ENCODE assay signal across 24 cellular contexts in the genomic region with DNA sequence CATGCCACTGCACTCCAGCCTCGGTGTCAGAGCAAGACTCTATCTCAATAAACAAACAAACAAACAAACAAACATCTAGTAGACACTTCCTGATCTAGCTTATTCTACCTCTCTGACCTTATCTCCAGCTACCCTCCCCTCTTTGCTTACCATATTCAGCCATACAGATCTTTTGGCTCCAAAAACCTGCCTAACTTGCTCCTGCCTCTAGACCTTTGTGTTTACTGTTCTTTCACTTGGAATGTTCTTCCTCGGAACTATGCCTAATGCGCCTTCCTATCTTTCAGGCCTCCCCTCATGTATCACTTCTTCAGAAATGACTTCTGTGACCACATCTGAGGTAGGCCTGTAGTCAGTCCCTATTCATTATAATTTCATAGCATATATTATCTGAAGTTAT. TPM values are rescaled to one million over a fixed set of nuclear protein-coding genes. Genes with fewer than 3 reads are reported as not detected.
"Had no signal": no experiment of that assay in that cellular context is flagged by ENCODE, and none has a peak within 500 bp of the region (broad histone marks: within the 10 kb centered on the region; RNA-seq: fewer than 3 reads in every experiment).

No MANE protein-coding gene starts in this region.

- H3K4me3 ChIP-seq: ascending aorta, SJSA1 had no signal

- ATAC-seq: activated CD8-positive, alpha-beta memory T cell treated with anti-CD3 and anti-CD28 coated beads, Interleukin-2, amount 10 ng/mL, durations not matched to agents 7 days and 5 days; activated naive CD8-positive, alpha-beta T cell treated with anti-CD3 and anti-CD28 coated beads, Interleukin-2, amount 50 U/mL, for 24 hours; SK-N-SH treated with all-trans-retinoic acid at 6 μM for 48 hours had no signal

- H3K27ac ChIP-seq: ascending aorta, SJSA1 had no signal

- DNase-seq: activated B cell treated with CpG ODN at 0.5 μM for 24 hours; activated CD4-positive, alpha-beta T cell treated with anti-CD3 and anti-CD28 coated beads for 1 hour; activated CD4-positive, alpha-beta T cell treated with anti-CD3 and anti-CD28 coated beads, Interleukin-2, amount 10 ng/mL, durations not matched to agents 24 days and 14 days; activated CD4-positive, alpha-beta T cell treated with anti-CD3 and anti-CD28 coated beads, Interleukin-2, amount 50 U/mL, for 48 hours; activated CD8-positive, alpha-beta memory T cell treated with anti-CD3 and anti-CD28 coated beads, Interleukin-2, amount 10 ng/mL, durations not matched to agents 7 days and 5 days; activated effector memory CD4-positive, alpha-beta T cell treated with Interleukin-2 at 50 U/mL for 16 hours; activated naive CD4-positive, alpha-beta T cell; activated naive CD8-positive, alpha-beta T cell treated with anti-CD3 and anti-CD28 coated beads, Interleukin-2, amount 50 U/mL, for 24 hours; activated T-cell treated with anti-CD3 and anti-CD28 coated beads, Interleukin-2, amount 50 U/mL, for 24 hours; amniotic stem cell; KBM-7; MM.1S; NCI-H1105 treated with DMSO at 0.1 percent for 48 hours; NCI-H1436 treated with DMSO at 0.1 percent for 48 hours; NCI-H187; NCI-H2081; NCI-H510A treated with DMSO at 0.1 percent for 48 hours; SHP77; SW 1271 had no signal

- H3K9me3 ChIP-seq: ascending aorta had no signal

- H3K36me3 ChIP-seq: ascending aorta, SJSA1 had no signal

- H3K4me1 ChIP-seq: ascending aorta, SJSA1 had no signal

- H3K27me3 ChIP-seq: ascending aorta had no signal

RNA-seq across cellular contexts. Expression of gene WNT8B, which starts 20.3 kb away (rescaled TPM):
- total RNA-seq: activated B cell treated with CpG ODN at 0.5 μM for 24 hours; ascending aorta; LHCN-M2; SJSA1; T-helper 1 cell treated with Interleukin-12 subunit alpha and Interleukin-12 subunit beta and Interleukin-4 antibody, amounts not matched to agents 30 ng/mL and 1 ng/mL, for 36 hours had no signal
